In the genomic region with DNA sequence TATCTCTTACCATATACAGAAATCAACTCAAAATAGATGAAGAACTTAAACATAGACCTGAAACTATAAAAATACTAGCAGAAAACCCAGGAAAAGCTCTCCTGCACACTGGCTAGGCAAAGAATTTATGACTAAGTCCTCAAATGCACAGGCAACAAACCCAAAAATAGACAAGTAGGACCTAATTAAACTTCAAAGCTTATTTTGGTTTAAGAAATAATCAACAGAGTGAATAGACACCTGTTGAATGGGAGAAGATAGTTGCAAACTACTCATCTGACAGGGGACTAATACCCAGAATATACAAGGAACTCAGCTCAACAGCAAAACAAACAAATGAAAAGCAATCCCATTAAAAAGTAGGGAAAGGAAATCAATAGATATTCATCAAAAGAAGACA, we compare ENCODE assay signal across 21 cellular contexts.
"Had no signal": no experiment of that assay in that cellular context is flagged by ENCODE, and none has a peak within 500 bp of the region (broad histone marks: within the 10 kb centered on the region; RNA-seq: fewer than 3 reads in every experiment).

No MANE protein-coding gene starts in this region.

- H3K27me3 ChIP-seq: SJSA1 had no signal

- DNase-seq: Karpas-422, KG1, MM.1S, NCI-H1092 treated with DMSO at 0.1 percent for 48 hours, NCI-H1436, NCI-H187, NCI-H2029, NCI-H2081 treated with DMSO at 0.1 percent for 48 hours, NCI-H2171, NCI-H226, NCI-H446, NCI-H510A, NCI-H524 treated with DMSO at 0.1 percent for 48 hours, NCI-H69, NCI-H774, Right ventricle myocardium superior, RPMI8226, SIG-M5 had no signal

- H3K36me3 ChIP-seq: SJSA1 had no signal

- H3K27ac ChIP-seq: HL-60, SJSA1, SK-N-MC had no signal

- H3K4me3 ChIP-seq: SJSA1, SK-N-MC had no signal

- H3K9me3 ChIP-seq: SJSA1 had no signal
